Comparison of ENCODE assay signal across 8 cellular contexts in genomic region chr13:35475960-35476943, GRCh38. TPM values are rescaled to one million over a fixed set of nuclear protein-coding genes. Genes with fewer than 3 reads are reported as not detected.
DNase-seq lines count a peak whose midpoint lies in the region; ATAC-seq and TF ChIP-seq lines count a peak whose summit lies in the region.

Gene MAB21L1, minus strand, starts transcription at chr13:35476689. Its CDS starts 551 bp downstream, at chr13:35476138.

- peaks cover 7% of the 10 kb centered on the region for H3K9me3 Mint-ChIP-seq in activated T-cell treated with anti-CD3 and anti-CD28 coated beads, Interleukin-2, amount 50 U/mL, for 4 hours
- peaks cover 2% of the 10 kb centered on the region for H3K9me3 Mint-ChIP-seq in memory B cell

- H3K27me3 Mint-ChIP-seq in activated T-cell treated with anti-CD3 and anti-CD28 coated beads, Interleukin-2, amount 50 U/mL, for 4 hours (ENCODE audit: low read depth): peaks cover 64% of the 10 kb centered on the region
- H3K27me3 Mint-ChIP-seq in memory B cell: peaks cover 26% of the 10 kb centered on the region

- peaks cover 3% of the 10 kb centered on the region for H3K27me3 ChIP-seq in RWPE2 (ENCODE audit: insufficient read depth, poor library complexity, severe bottlenecking)
- peaks cover 23% of the 10 kb centered on the region for H3K27me3 ChIP-seq in effector memory CD4-positive, alpha-beta T cell (replicated peaks; ENCODE audit: control insufficient read depth, insufficient read depth, low read length, poor library complexity, severe bottlenecking)
- H3K27me3 ChIP-seq in thyroid gland: no peaks in the 10 kb centered on the region

- peak in 1 of 2 donors; percentile 23 for TF ChIP-seq POLR2A in thyroid gland (IDR thresholded peaks at IDR 0.05)

- no peak for ATAC-seq in activated T-cell treated with anti-CD3 and anti-CD28 coated beads, Interleukin-2, amount 50 U/mL, for 4 hours
- ATAC-seq in RWPE2 (ENCODE audit: low read depth) (peak; percentile 66), memory B cell (ENCODE audit: low read depth) (peak; percentile 31), HG03280 (IDR thresholded peaks at IDR 0.05; ENCODE audit: unreplicated experiment) (no peak)

- 60 to 66% methylated on average over 28 to 35 of the region's 35 CpGs for WGBS in thyroid gland, 2 donors

- no peak for DNase-seq in activated T-cell treated with anti-CD3 and anti-CD28 coated beads, Interleukin-2, amount 50 U/mL, for 4 hours
- no peak for DNase-seq in activated T-cell treated with anti-CD3 and anti-CD28 coated beads for 4 hours
- no peak for DNase-seq in RWPE2 (ENCODE audit: low spot score)
- no peak for DNase-seq in effector memory CD4-positive, alpha-beta T cell
- peak in 1 of 2 donors; percentile 14 for DNase-seq in memory B cell (ENCODE audit: low spot score in 2 of 2)
- DNase-seq in thyroid gland: peak in 1 of 2 donors; percentile 6
- DNase-seq in SHP77 (lab: John Stamatoyannopoulos, UW): no peak

- no peak within 1 kb of the TSS for H3K27ac Mint-ChIP-seq in memory B cell

- peaks cover 17% of the 10 kb centered on the region for H3K4me1 Mint-ChIP-seq in activated T-cell treated with anti-CD3 and anti-CD28 coated beads, Interleukin-2, amount 50 U/mL, for 4 hours (ENCODE audit: low read depth)
- H3K4me1 Mint-ChIP-seq in memory B cell: peaks cover 17% of the 10 kb centered on the region

- no peaks in the 10 kb centered on the region for H3K36me3 Mint-ChIP-seq in activated T-cell treated with anti-CD3 and anti-CD28 coated beads, Interleukin-2, amount 50 U/mL, for 4 hours (ENCODE audit: insufficient read depth)
- no peaks in the 10 kb centered on the region for H3K36me3 Mint-ChIP-seq in memory B cell

- H3K4me1 ChIP-seq in RWPE2 (ENCODE audit: insufficient read depth, poor library complexity, severe bottlenecking) (peaks cover 4% of the 10 kb centered on the region), thyroid gland (no peaks in the 10 kb centered on the region)
- H3K4me1 ChIP-seq in effector memory CD4-positive, alpha-beta T cell (ENCODE audit: control insufficient read depth, insufficient read depth, low read length, poor library complexity, severe bottlenecking): no peaks in the 10 kb centered on the region

- H3K36me3 ChIP-seq in RWPE2 (ENCODE audit: low read depth) (no peaks in the 10 kb centered on the region), thyroid gland (no peaks in the 10 kb centered on the region)
- H3K36me3 ChIP-seq in effector memory CD4-positive, alpha-beta T cell (ENCODE audit: control insufficient read depth, insufficient read depth, low read length): no peaks in the 10 kb centered on the region

- H3K9me3 ChIP-seq in RWPE2 (ENCODE audit: severe bottlenecking) (no peaks in the 10 kb centered on the region), thyroid gland (no peaks in the 10 kb centered on the region)
- peaks cover 6% of the 10 kb centered on the region for H3K9me3 ChIP-seq in effector memory CD4-positive, alpha-beta T cell (ENCODE audit: control insufficient read depth, low read length)

- peak within 1 kb of the TSS; percentile 37 for H3K4me3 ChIP-seq in RWPE2 (ENCODE audit: severe bottlenecking)
- peak within 1 kb of the TSS; percentile 29 for H3K4me3 ChIP-seq in effector memory CD4-positive, alpha-beta T cell (ENCODE audit: insufficient read depth, low read depth, low read length, poor library complexity, severe bottlenecking)
- H3K4me3 ChIP-seq in thyroid gland (replicated peaks in 1 of 3): peak within 1 kb of the TSS in 2 of 3 donors; percentile 15 to 22

- TF ChIP-seq CTCF in RWPE2 (IDR thresholded peaks at IDR 0.05; ENCODE audit: poor library complexity, severe bottlenecking) (no peak), thyroid gland (IDR thresholded peaks at IDR 0.05) (no peak)

- intact Hi-C loops in thyroid gland (cut with DNase I): no loop called here

- H3K4me3 Mint-ChIP-seq in activated T-cell treated with anti-CD3 and anti-CD28 coated beads, Interleukin-2, amount 50 U/mL, for 4 hours: peak within 1 kb of the TSS; percentile 37
- H3K4me3 Mint-ChIP-seq in memory B cell: peak within 1 kb of the TSS; percentile 75

- H3K27ac ChIP-seq in RWPE2 (ENCODE audit: poor library complexity, severe bottlenecking) (peak within 1 kb of the TSS; percentile 5), thyroid gland (peak within 1 kb of the TSS; percentile 40 to 55 (median 54))
- H3K27ac ChIP-seq in effector memory CD4-positive, alpha-beta T cell (ENCODE audit: insufficient read depth, low read length, poor library complexity, severe bottlenecking): no peak within 1 kb of the TSS

RNA-seq across cellular contexts. Expression of gene MAB21L1, which starts in this region (rescaled TPM):
- total RNA-seq in activated T-cell treated with anti-CD3 and anti-CD28 coated beads, Interleukin-2, amount 50 U/mL, for 4 hours: not detected
- total RNA-seq in thyroid gland: 1 to 10 TPM; 2.2 to 2.9 (median 2.5) TPM

Comparison
In these comparisons a context has a peak if more than half of its experiments do, and no peak if none do; other contexts are left out.
1. ATAC-seq: peak in RWPE2 (single experiment) and memory B cell (single experiment); none in activated T-cell treated with anti-CD3 and anti-CD28 coated beads, Interleukin-2, amount 50 U/mL, for 4 hours (0 of 2) and HG03280 (single experiment).
2. Peak in every context shown above with its lines, with median percentiles within 50 percentile points of each other: H3K4me3 ChIP-seq.